1 cellular context compared by ENCODE assay signal in the genomic region with DNA sequence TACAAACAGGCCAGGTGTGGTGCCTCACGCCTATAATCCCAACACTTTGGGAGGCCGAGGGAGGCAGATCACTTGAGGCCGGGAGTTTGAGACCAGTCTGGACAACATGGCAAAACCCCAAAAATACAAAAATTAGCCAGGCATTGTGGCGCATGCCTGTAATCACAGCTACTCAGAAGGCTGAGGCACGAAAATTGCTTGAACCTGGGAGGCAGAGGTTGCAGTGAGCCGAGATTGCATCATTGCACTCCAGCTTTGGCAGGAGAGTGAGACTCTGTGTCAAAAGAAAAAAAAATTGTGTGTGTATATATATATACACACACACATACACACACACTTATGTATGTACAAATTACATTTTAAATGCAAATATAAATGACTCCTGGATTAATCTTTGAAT.
TF ChIP-seq lines count a peak whose summit lies in the region.

No MANE protein-coding gene starts in this region.

TF ChIP-seq in liver, 16 proteins besides CTCF, POLR2A, EP300 and RAD21 (continued from another document):
- TF ChIP-seq GABPA (IDR thresholded peaks at IDR 0.05 in 1 of 2, conservative IDR thresholded peaks at IDR 0.05 in 1 of 2): no peak
- TF ChIP-seq, protein P1, sequence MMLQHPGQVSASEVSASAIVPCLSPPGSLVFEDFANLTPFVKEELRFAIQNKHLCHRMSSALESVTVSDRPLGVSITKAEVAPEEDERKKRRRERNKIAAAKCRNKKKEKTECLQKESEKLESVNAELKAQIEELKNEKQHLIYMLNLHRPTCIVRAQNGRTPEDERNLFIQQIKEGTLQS (IDR thresholded peaks at IDR 0.05): peak; percentile 89
- peak; percentile 18 to 32 for TF ChIP-seq RXRA (IDR thresholded peaks at IDR 0.05)
